9 cellular contexts compared by ENCODE assay signal in genomic region chrX:118975831-118976598, GRCh38. TPM values are rescaled to one million over a fixed set of nuclear protein-coding genes. Genes with fewer than 3 reads are reported as not detected.
DNase-seq lines count a peak whose midpoint lies in the region; ATAC-seq, FAIRE-seq and TF ChIP-seq lines count a peak whose summit lies in the region.
"Had no signal": no experiment of that assay in that cellular context is flagged by ENCODE, and none has a peak within 500 bp of the region (broad histone marks: within the 10 kb centered on the region; RNA-seq: fewer than 3 reads in every experiment).

No MANE protein-coding gene starts in this region.

- DNase-seq in GM12892 (ENCODE audit: insufficient read length), result peak; percentile 29
- DNase-seq in NT2/D1 (ENCODE audit: low read depth, low spot score), result no peak
- peak; percentile 79 for DNase-seq in activated T-cell treated with anti-CD3 and anti-CD28 coated beads, Interleukin-2, amount 50 U/mL, for 24 hours
- peak in 7 of 9 donors; percentile 18 to 63 (median 31) for DNase-seq in naive thymus-derived CD4-positive, alpha-beta T cell
- DNase-seq in stimulated activated naive CD4-positive, alpha-beta T cell (lab: John Stamatoyannopoulos, UW), result peak in 5 of 6 experiments; percentile 11 to 45 (median 20)
- no peak for DNase-seq in NK-92 treated with Interleukin-12 subunit alpha and Interleukin-12 subunit beta, amount 100 ng/mL, for 24 hours (lab: John Stamatoyannopoulos, UW)

- peak overlapping the region; percentile 88 for H3K27ac Mint-ChIP-seq in activated T-cell treated with anti-CD3 and anti-CD28 coated beads, Interleukin-2, amount 50 U/mL, for 24 hours
- peak overlapping the region; percentile 38 to 94 (median 89) for H3K27ac Mint-ChIP-seq in naive thymus-derived CD4-positive, alpha-beta T cell

- H3K4me1 ChIP-seq in NT2/D1 (ENCODE audit: insufficient read depth, insufficient read length), result peaks cover 16% of the 10 kb centered on the region
- H3K4me1 ChIP-seq in naive thymus-derived CD4-positive, alpha-beta T cell (ENCODE audit: control insufficient read depth in 2 of 2, insufficient read depth in 2 of 2, low read length in 2 of 2), result peaks cover 0 to 3% of the 10 kb centered on the region in 2 donors

- peak overlapping the region; percentile 79 for H3K4me3 Mint-ChIP-seq in activated T-cell treated with anti-CD3 and anti-CD28 coated beads, Interleukin-2, amount 50 U/mL, for 24 hours
- peak overlapping the region; percentile 86 to 100 (median 92) for H3K4me3 Mint-ChIP-seq in naive thymus-derived CD4-positive, alpha-beta T cell

- H3K4me3 ChIP-seq in NT2/D1 (ENCODE audit: insufficient read length, low read depth), result peak overlapping the region; percentile 36
- peak overlapping the region; percentile 64 for H3K4me3 ChIP-seq in naive thymus-derived CD4-positive, alpha-beta T cell (ENCODE audit: low read length)

- CTCF ChIA-PET in naive thymus-derived CD4-positive, alpha-beta T cell (lab: Charles Lee), result interaction anchor here (1.6 kb wide), 1 partner anchor 29 kb away, joined by 8 read pairs; no protein-coding TSS in a partner anchor

- peaks cover 97% of the 10 kb centered on the region for H3K27me3 ChIP-seq in NT2/D1 (ENCODE audit: insufficient read depth, insufficient read length)
- H3K27me3 ChIP-seq in naive thymus-derived CD4-positive, alpha-beta T cell (ENCODE audit: control insufficient read depth in 2 of 2, insufficient read depth in 2 of 2, low read length in 2 of 2), result no peaks in the 10 kb centered on the region

- H3K4me1 Mint-ChIP-seq in activated T-cell treated with anti-CD3 and anti-CD28 coated beads, Interleukin-2, amount 50 U/mL, for 24 hours (ENCODE audit: low read depth), result peaks cover 25% of the 10 kb centered on the region
- H3K4me1 Mint-ChIP-seq in naive thymus-derived CD4-positive, alpha-beta T cell, result peaks cover 5 to 28% (median 21%) of the 10 kb centered on the region in 7 donors

- ATAC-seq in esophagus mucosa (peak; percentile 27), HG03565 (IDR thresholded peaks at IDR 0.05; ENCODE audit: unreplicated experiment) (no peak)
- peak; percentile 64 for ATAC-seq in naive thymus-derived CD4-positive, alpha-beta T cell

- FAIRE-seq in GM12892 (lab: Jason Lieb, UNC), result no peak

- POLR2A ChIA-PET in naive thymus-derived CD4-positive, alpha-beta T cell (lab: Charles Lee), result interaction anchor here (1.7 to 5.0 kb wide), 3 partner anchors 11 to 29 kb away, joined by 9 to 48 read pairs (median 9); no protein-coding TSS in a partner anchor

- H3K27ac ChIP-seq in naive thymus-derived CD4-positive, alpha-beta T cell (ENCODE audit: low read depth, low read length), result peak overlapping the region; percentile 74
- H3K27ac ChIP-seq: epithelial cell of prostate had no signal

- H3K9me3 Mint-ChIP-seq in activated T-cell treated with anti-CD3 and anti-CD28 coated beads, Interleukin-2, amount 50 U/mL, for 24 hours, result no peaks in the 10 kb centered on the region
- peaks cover 0 to 6% (median 0%) of the 10 kb centered on the region in 11 donors for H3K9me3 Mint-ChIP-seq in naive thymus-derived CD4-positive, alpha-beta T cell

- H3K9ac ChIP-seq in NT2/D1 (ENCODE audit: insufficient read length, low read depth), result no peak overlapping the region

- TF ChIP-seq POLR2A in GM12892 (IDR thresholded peaks at IDR 0.05; ENCODE audit: low read depth, low read length), result no peak

- H3K27me3 Mint-ChIP-seq in activated T-cell treated with anti-CD3 and anti-CD28 coated beads, Interleukin-2, amount 50 U/mL, for 24 hours, result peaks cover 42% of the 10 kb centered on the region
- peaks cover 0 to 52% (median 5%) of the 10 kb centered on the region in 5 donors for H3K27me3 Mint-ChIP-seq in naive thymus-derived CD4-positive, alpha-beta T cell

- intact Hi-C loops in naive thymus-derived CD4-positive, alpha-beta T cell (cut with micrococcal nuclease), result loop anchor here in 1 of 2 donors (1.0 to 10.0 kb wide), 6 partner anchors 16 to 631 kb away; partner anchors contain the start of genes PGRMC1, SLC25A5 and WDR44

- H3K36me3 Mint-ChIP-seq in activated T-cell treated with anti-CD3 and anti-CD28 coated beads, Interleukin-2, amount 50 U/mL, for 24 hours (ENCODE audit: low read depth), result peaks cover 20% of the 10 kb centered on the region
- H3K36me3 Mint-ChIP-seq in naive thymus-derived CD4-positive, alpha-beta T cell, result peaks cover 0 to 4% (median 0%) of the 10 kb centered on the region in 5 donors

- H3K36me3 ChIP-seq in NT2/D1 (ENCODE audit: insufficient read depth, insufficient read length, low read length), result no peaks in the 10 kb centered on the region
- no peaks in the 10 kb centered on the region for H3K36me3 ChIP-seq in naive thymus-derived CD4-positive, alpha-beta T cell (ENCODE audit: control insufficient read depth in 2 of 3, insufficient read depth in 3 of 3, low read length in 3 of 3)

- no peaks in the 10 kb centered on the region for H3K9me3 ChIP-seq in NT2/D1 (ENCODE audit: insufficient read depth, low read length)
- H3K9me3 ChIP-seq in naive thymus-derived CD4-positive, alpha-beta T cell (ENCODE audit: control insufficient read depth in 2 of 3, low read length in 3 of 3), result no peaks in the 10 kb centered on the region

RNA-seq across cellular contexts. Expression of gene LONRF3, which starts 1.6 kb away (rescaled TPM):
- polyA plus RNA-seq in GM12892 (2012; ENCODE audit: missing spikeins), result 0.32 TPM
- total RNA-seq in esophagus mucosa, result 0.16 TPM
- total RNA-seq in naive thymus-derived CD4-positive, alpha-beta T cell, result 10 to 100 TPM in 4 of 5 experiments, under 1 TPM in 1; 0.07 to 17.8 (median 11.5) TPM
- polyA plus RNA-seq in naive thymus-derived CD4-positive, alpha-beta T cell, result 1 to 10 TPM in 1 of 2 donors, under 1 TPM in 1; 0.89 to 3.8 TPM

Comparison
In these comparisons a context has a peak if more than half of its experiments do, and no peak if none do; other contexts are left out.
1. DNase-seq: peak in GM12892 (single experiment), activated T-cell treated with anti-CD3 and anti-CD28 coated beads, Interleukin-2, amount 50 U/mL, for 24 hours (single experiment), naive thymus-derived CD4-positive, alpha-beta T cell (7 of 9) and stimulated activated naive CD4-positive, alpha-beta T cell (5 of 6); none in NT2/D1 (single experiment) and NK-92 treated with Interleukin-12 subunit alpha and Interleukin-12 subunit beta, amount 100 ng/mL, for 24 hours (single experiment).